ENCODE assay signal across 8 cellular contexts in the genomic region with DNA sequence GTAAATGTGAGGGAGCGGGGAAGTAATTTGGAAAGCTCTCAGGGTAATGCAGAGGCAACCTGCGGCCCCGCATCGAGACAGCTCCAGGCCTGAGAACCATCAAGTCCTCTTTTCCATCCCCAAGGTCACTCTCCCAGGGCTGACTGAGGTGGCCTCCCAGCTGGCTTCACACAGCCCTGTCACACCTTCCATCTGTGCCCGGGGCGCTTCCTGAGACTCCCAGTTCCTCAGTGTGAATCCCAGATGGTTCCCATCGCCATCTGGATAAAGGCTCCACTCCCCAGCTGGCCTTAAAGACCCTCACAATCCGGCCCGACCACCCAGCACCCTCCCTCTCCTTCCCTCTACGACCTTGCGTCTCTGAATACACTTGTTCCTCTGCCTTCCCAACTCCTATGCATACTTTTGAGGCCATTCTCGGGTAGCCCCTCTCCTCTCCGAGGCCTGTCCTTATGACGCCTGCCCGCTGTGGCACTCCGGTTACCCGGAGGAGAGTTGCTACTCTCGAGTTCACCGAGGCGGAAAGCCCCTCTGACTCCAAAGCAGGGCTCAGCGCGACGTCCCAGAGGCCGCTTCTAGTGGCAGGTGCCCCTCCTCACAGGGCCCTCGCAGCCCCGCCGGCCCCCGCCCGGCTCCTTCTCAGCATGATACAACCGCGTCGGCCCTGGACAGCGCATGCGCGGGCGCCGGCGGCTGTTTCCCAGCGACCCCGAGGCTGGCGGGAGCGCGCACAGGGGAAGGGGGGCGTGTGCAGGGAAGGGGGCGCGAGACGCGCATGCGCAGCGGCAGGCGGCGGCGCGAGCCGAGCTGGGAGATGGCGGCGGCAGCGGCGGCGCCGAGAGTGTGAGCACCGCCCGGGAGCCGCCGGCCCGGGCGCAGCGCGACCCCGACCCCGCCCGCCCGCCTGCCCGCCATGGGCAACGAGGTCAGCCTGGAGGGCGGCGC. TPM values are rescaled to one million over a fixed set of nuclear protein-coding genes. Genes with fewer than 3 reads are reported as not detected.
A peak's percentile ranks its signal among the peaks of the same experiment; 100 is the strongest.
DNase-seq lines count a peak whose midpoint lies in the region; ATAC-seq and TF ChIP-seq lines count a peak whose summit lies in the region.

A gene with protein sequence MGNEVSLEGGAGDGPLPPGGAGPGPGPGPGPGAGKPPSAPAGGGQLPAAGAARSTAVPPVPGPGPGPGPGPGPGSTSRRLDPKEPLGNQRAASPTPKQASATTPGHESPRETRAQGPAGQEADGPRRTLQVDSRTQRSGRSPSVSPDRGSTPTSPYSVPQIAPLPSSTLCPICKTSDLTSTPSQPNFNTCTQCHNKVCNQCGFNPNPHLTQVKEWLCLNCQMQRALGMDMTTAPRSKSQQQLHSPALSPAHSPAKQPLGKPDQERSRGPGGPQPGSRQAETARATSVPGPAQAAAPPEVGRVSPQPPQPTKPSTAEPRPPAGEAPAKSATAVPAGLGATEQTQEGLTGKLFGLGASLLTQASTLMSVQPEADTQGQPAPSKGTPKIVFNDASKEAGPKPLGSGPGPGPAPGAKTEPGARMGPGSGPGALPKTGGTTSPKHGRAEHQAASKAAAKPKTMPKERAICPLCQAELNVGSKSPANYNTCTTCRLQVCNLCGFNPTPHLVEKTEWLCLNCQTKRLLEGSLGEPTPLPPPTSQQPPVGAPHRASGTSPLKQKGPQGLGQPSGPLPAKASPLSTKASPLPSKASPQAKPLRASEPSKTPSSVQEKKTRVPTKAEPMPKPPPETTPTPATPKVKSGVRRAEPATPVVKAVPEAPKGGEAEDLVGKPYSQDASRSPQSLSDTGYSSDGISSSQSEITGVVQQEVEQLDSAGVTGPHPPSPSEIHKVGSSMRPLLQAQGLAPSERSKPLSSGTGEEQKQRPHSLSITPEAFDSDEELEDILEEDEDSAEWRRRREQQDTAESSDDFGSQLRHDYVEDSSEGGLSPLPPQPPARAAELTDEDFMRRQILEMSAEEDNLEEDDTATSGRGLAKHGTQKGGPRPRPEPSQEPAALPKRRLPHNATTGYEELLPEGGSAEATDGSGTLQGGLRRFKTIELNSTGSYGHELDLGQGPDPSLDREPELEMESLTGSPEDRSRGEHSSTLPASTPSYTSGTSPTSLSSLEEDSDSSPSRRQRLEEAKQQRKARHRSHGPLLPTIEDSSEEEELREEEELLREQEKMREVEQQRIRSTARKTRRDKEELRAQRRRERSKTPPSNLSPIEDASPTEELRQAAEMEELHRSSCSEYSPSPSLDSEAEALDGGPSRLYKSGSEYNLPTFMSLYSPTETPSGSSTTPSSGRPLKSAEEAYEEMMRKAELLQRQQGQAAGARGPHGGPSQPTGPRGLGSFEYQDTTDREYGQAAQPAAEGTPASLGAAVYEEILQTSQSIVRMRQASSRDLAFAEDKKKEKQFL (N-terminal part only) (plus strand): TSS at position 788 of the 945 bp plus-strand sequence. CDS start 126 bp downstream, at position 914.

- no peaks in the 10 kb centered on the region for H3K36me3 ChIP-seq in adipocyte (ENCODE audit: control insufficient read depth, insufficient read depth, low read length, severe bottlenecking)
- H3K36me3 ChIP-seq in transverse colon = no peaks in the 10 kb centered on the region

- 8% methylated on average over 63 of the region's 77 CpGs; no CpG with 5 or more reads in 1 of the 2 donors for WGBS in transverse colon (ENCODE audit: low coverage in 1 of 2), 2 donors

- no peak for TF ChIP-seq EP300 in transverse colon (IDR thresholded peaks at IDR 0.05; ENCODE audit: low read depth)

- H3K27me3 ChIP-seq in adipocyte (replicated peaks; ENCODE audit: control insufficient read depth, insufficient read depth, low read length) = peaks cover 43% of the 10 kb centered on the region
- peaks cover 35% of the 10 kb centered on the region for H3K27me3 ChIP-seq in transverse colon

- H3K9ac ChIP-seq in adipocyte (ENCODE audit: low read length) = peak within 1 kb of the TSS; percentile 86

- H3K4me1 ChIP-seq in adipocyte (ENCODE audit: control insufficient read depth, insufficient read depth, low read length) (peaks cover 11% of the 10 kb centered on the region), transverse colon (peaks cover 4 to 19% (median 15%) of the 10 kb centered on the region in 4 donors)

- H3K27ac ChIP-seq in transverse colon = peak within 1 kb of the TSS; percentile 40 to 79 (median 62)

- DNase-seq in GM10266 (ENCODE audit: extremely low spot score) (peak; percentile 100), NCI-H128 (lab: John Stamatoyannopoulos, UW; ENCODE audit: unreplicated experiment) (peak; percentile 76), SW480 (ENCODE audit: low spot score) (peak; percentile 80), adipocyte (ENCODE audit: low read depth) (peak; percentile 96), cardiac septum (ENCODE audit: low spot score) (peak; percentile 94), posterior cingulate gyrus (peak; percentile 83 to 98 (median 90)), transverse colon (peak; percentile 85)

- no peak for TF ChIP-seq POLR2A in transverse colon (IDR thresholded peaks at IDR 0.05)

- peak within 1 kb of the TSS; percentile 82 for H3K4me3 ChIP-seq in adipocyte (ENCODE audit: low read length)
- peak within 1 kb of the TSS; percentile 38 to 74 (median 54) for H3K4me3 ChIP-seq in transverse colon

- intact Hi-C loops in cardiac septum (cut with DNase I) = no loop called here
- intact Hi-C loops in posterior cingulate gyrus (cut with DNase I) = no loop called here
- intact Hi-C loops in transverse colon (cut with DNase I; ENCODE audit: low total_unique reads) = no loop called here

- no peaks in the 10 kb centered on the region for H3K9me3 ChIP-seq in adipocyte (ENCODE audit: control insufficient read depth, low read length)
- no peaks in the 10 kb centered on the region for H3K9me3 ChIP-seq in transverse colon

- TF ChIP-seq CTCF in GM10266 (IDR thresholded peaks at IDR 0.05; ENCODE audit: control insufficient read depth, insufficient read depth, low read depth, missing control alignments) (no peak), transverse colon (IDR thresholded peaks at IDR 0.05) (no peak)

- in situ Hi-C loops in transverse colon (cut with MboI; ENCODE audit: low pct_ligation_motif_present in 1 of 4, low pct_unique_long_range_greater_than_20kb in 1 of 4, low sequenced_read_pairs in 3 of 4) = no loop called here

- ATAC-seq in HG02642 (IDR thresholded peaks at IDR 0.05; ENCODE audit: poor library complexity, unreplicated experiment) = peak; percentile 85

RNA-seq across cellular contexts. Expression of the gene that starts here (rescaled TPM):
- total RNA-seq in cardiac septum (1.00 TPM), transverse colon (under 1 TPM in 3 of 4 donors, not detected in 1; under 0.01 to 0.32 (median 0.27) TPM)

Comparison
In these comparisons a context has a peak if more than half of its experiments do, and no peak if none do; other contexts are left out.
1. Peak in every context shown above with its lines: DNase-seq, ATAC-seq, H3K4me3 ChIP-seq and H3K27ac ChIP-seq.
2. Peak in DNase-seq in cardiac septum; RNA of the gene not detected or under 1 TPM.
3. Peak in DNase-seq, H3K4me3 ChIP-seq and H3K27ac ChIP-seq in transverse colon; RNA of the gene not detected or under 1 TPM.